Comparison of ENCODE assay signal across 19 cellular contexts in genomic region chr4:142124874-142125273, GRCh38.
"Had no signal": no experiment of that assay in that cellular context is flagged by ENCODE, and none has a peak within 500 bp of the region (broad histone marks: within the 10 kb centered on the region; RNA-seq: fewer than 3 reads in every experiment).

No MANE protein-coding gene starts in this region.

- ATAC-seq: activated T-cell treated with anti-CD3 and anti-CD28 coated beads, Interleukin-2, amount 50 U/mL, for 72 hours; natural killer cell; stimulated activated memory B cell treated with anti-CD40 and anti-IgM and Interleukin-4, amounts not matched to agents 10 μg/mL and 1 μg/mL and 100 μg/mL, for 72 hours had no signal

- DNase-seq: activated CD4-positive, alpha-beta T cell treated with anti-CD3 and anti-CD28 coated beads for 1 hour; activated CD4-positive, alpha-beta T cell treated with anti-CD3 and anti-CD28 coated beads, Interleukin-2, amount 50 U/mL, for 4 hours; activated CD8-positive, alpha-beta memory T cell treated with anti-CD3 and anti-CD28 coated beads, Interleukin-2, amount 50 U/mL, for 48 hours; activated effector memory CD4-positive, alpha-beta T cell treated with anti-CD3 and anti-CD28 coated beads, Interleukin-2, amount 50 U/mL, for 16 hours; activated T-cell treated with anti-CD3 and anti-CD28 coated beads, Interleukin-2, amount 50 U/mL, for 72 hours; aorta; dermis blood vessel endothelial cell; effector CD8-positive, alpha-beta T cell; erythroblast; left ventricle myocardium inferior; natural killer cell; retina; sigmoid colon; stimulated activated CD4-positive, alpha-beta T cell treated with anti-CD3 and anti-CD28 coated beads, Interleukin-15, amount 100 ng/mL, for 24 hours; testis; trophoblast cell; uterus had no signal

- H3K9me3 ChIP-seq: left ventricle myocardium inferior, sigmoid colon, testis, uterus had no signal

- H3K36me3 ChIP-seq: left ventricle myocardium inferior, sigmoid colon, uterus had no signal

- H3K4me1 ChIP-seq: testis had no signal

- H3K4me3 ChIP-seq: left ventricle myocardium inferior, sigmoid colon, smooth muscle cell, testis, uterus had no signal
